In the genomic region with DNA sequence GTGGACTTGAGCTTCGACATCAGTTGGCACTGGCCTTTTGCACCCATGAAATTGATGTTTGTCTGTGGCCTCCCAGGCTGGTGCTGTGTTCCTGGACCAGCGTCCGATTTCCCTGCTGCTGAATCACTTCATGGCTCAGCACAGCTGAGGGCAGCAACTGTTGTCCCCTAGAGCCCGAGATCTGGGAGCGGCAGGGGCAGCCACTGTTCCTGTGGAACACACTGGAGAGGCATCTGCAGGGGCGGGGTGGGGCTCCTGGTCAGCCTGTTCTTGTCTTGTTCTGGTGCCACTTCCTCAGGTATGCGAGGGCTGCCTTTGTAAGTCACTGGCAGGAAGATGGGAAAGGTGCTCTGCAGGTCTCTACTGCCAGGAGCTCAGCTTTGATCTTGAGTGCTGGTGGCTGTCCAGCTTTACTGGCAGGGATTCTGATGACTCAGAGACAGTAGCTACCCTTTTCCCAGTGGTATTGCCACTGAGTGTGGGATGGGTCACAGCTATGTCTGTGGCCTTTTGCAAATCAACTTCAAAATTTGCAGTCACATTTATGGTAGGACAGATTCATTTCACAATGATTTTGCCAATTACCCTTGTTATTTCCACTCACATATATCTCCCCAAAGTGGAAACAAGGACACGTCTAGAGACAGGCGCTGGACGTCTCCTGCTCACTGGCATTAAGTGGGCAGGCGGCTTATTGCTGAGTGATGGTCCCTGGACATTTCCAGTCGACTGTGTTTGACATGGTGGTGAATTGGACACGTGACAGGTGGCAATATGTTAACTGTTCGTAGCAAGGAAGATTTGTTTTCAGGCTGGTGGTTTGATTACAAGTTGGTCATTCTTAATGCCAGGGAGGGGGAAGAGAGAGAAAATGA, we compare ENCODE assay signal across 1 cellular context.
TF ChIP-seq lines count a peak whose summit lies in the region.

No MANE protein-coding gene starts in this region.

TF ChIP-seq in HCT116, 20 proteins besides CTCF, POLR2A, EP300 and RAD21:
- TF ChIP-seq CBX3 (IDR thresholded peaks at IDR 0.05; ENCODE audit: low read depth) (no peak), EZH2phosphoT487 (IDR thresholded peaks at IDR 0.05; ENCODE audit: borderline replicate concordance) (no peak), TCF7L2 (IDR thresholded peaks at IDR 0.05; ENCODE audit: borderline replicate concordance, extremely low read depth, insufficient read depth, insufficient read length) (peak; percentile 97), POLR2AphosphoS5 (IDR thresholded peaks at IDR 0.05; ENCODE audit: low read depth, low read length) (peak; percentile 48)
